Comparison of ENCODE assay signal across 2 cellular contexts in the genomic region with DNA sequence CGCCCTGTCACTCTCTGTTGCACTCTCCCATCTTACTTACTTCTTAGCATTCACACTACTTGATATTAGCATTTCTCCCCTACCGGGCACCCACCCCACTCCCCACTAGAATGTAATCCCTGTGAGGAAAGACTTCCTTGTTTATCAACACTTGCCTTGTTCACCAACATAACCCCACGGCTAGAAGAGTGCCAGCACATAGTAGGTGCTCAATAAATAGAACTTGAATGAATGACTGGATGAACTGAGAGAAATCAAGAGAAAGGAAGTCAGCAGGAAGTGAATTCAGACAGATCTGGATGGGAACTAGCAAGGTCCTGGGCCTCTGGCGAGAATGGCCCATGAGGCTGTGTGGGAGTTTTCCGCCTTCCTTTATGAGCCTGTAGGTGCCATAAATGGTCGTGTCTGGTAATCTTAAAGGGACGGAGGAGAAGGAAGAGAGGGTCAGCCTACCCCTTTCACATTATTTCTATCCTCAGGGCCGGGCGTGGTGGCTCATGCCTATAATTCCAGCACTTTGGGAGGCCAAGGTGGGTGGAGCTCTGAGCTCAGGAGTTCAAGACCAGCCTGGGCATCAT.
TF ChIP-seq lines count a peak whose summit lies in the region.

No MANE protein-coding gene starts in this region.

TF ChIP-seq in GM12891, 5 proteins besides CTCF, POLR2A, EP300 and RAD21 (continued from another document):
- no peak for TF ChIP-seq POU2F2 (IDR thresholded peaks at IDR 0.05; ENCODE audit: low read depth, low read length)

TF ChIP-seq in K562, 482 proteins besides CTCF, POLR2A, EP300 and RAD21 (continued from another document):
- TF ChIP-seq, protein P1, sequence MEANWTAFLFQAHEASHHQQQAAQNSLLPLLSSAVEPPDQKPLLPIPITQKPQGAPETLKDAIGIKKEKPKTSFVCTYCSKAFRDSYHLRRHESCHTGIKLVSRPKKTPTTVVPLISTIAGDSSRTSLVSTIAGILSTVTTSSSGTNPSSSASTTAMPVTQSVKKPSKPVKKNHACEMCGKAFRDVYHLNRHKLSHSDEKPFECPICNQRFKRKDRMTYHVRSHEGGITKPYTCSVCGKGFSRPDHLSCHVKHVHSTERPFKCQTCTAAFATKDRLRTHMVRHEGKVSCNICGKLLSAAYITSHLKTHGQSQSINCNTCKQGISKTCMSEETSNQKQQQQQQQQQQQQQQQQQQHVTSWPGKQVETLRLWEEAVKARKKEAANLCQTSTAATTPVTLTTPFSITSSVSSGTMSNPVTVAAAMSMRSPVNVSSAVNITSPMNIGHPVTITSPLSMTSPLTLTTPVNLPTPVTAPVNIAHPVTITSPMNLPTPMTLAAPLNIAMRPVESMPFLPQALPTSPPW (CRISPR knock-in tag; IDR thresholded peaks at IDR 0.05) = no peak
- TF ChIP-seq KLF16 (IDR thresholded peaks at IDR 0.05) = no peak
